14 cellular contexts compared by ENCODE assay signal in genomic region chr20:47678130-47678453, GRCh38.
DNase-seq lines count a peak whose midpoint lies in the region; ATAC-seq, FAIRE-seq and TF ChIP-seq lines count a peak whose summit lies in the region.
"Had no signal": no experiment of that assay in that cellular context is flagged by ENCODE, and none has a peak within 500 bp of the region (broad histone marks: within the 10 kb centered on the region; RNA-seq: fewer than 3 reads in every experiment).

No MANE protein-coding gene starts in this region.

- H3K79me2 ChIP-seq in HepG2 (ENCODE audit: insufficient read depth, low read length), result no peaks in the 10 kb centered on the region
- no peaks in the 10 kb centered on the region for H3K79me2 ChIP-seq in K562 (ENCODE audit: control insufficient read depth, insufficient read depth, low read length)

- POLR2A ChIA-PET in HepG2 (lab: Yijun Ruan, JAX), result no interaction called here
- POLR2A ChIA-PET in K562 (lab: Yijun Ruan, JAX), result interaction anchor here (0.7 to 1.0 kb wide), 2 partner anchors 8 to 382 kb away, joined by 3 to 4 read pairs; no protein-coding TSS in a partner anchor

- no peak for TF ChIP-seq RAD21 in HepG2 (CRISPR knock-in tag; IDR thresholded peaks at IDR 0.05)
- no peak for TF ChIP-seq RAD21 in K562 (CRISPR knock-in tag; conservative IDR thresholded peaks at IDR 0.05 in 1 of 2, IDR thresholded peaks at IDR 0.05 in 1 of 2)

- CTCF ChIA-PET in HepG2 (lab: Yijun Ruan, JAX; ENCODE audit: low intra/inter-chr PET ratio, low total read pairs) (interaction anchor here (1.0 to 3.2 kb wide), 8 partner anchors 14 to 943 kb away, joined by 3 to 40 read pairs (median 4); no protein-coding TSS in a partner anchor), K562 (lab: Yijun Ruan, JAX; ENCODE audit: low intra/inter-chr PET ratio) (interaction anchor here (1.2 to 3.7 kb wide), 2 partner anchors 13 to 943 kb away, joined by 4 to 22 read pairs; no protein-coding TSS in a partner anchor)

- H3K36me3 Mint-ChIP-seq in HFFc6 (ENCODE audit: low read depth) (no peaks in the 10 kb centered on the region), type B pancreatic cell (peaks cover 5% of the 10 kb centered on the region)

- H3K27me3 ChIP-seq in HepG2 (ENCODE audit: control insufficient read depth in 1 of 2, insufficient read depth in 2 of 2, low read length in 2 of 2), result no peaks in the 10 kb centered on the region
- no peaks in the 10 kb centered on the region for H3K27me3 ChIP-seq in right lobe of liver
- peaks cover 28 to 84% of the 10 kb centered on the region in 2 experiments; a peak in 4 of 5 replicates for H3K27me3 ChIP-seq in K562 (ENCODE audit: control insufficient read depth in 2 of 2, insufficient read depth in 2 of 2, low read length in 2 of 2)

- no peak overlapping the region for H3K4me3 ChIP-seq in HepG2 (replicated peaks in 1 of 3; ENCODE audit: insufficient read depth in 1 of 3, low read depth in 2 of 3, low read length in 3 of 3)
- no peak overlapping the region for H3K4me3 ChIP-seq in right lobe of liver
- no peak overlapping the region for H3K4me3 ChIP-seq in K562
- H3K4me3 ChIP-seq: HAP-1, SK-N-MC had no signal

- H3K27ac ChIP-seq in HepG2 (ENCODE audit: extremely low read length, insufficient read depth, low read length) (no peak overlapping the region), right lobe of liver (no peak overlapping the region), K562 (ENCODE audit: extremely low read depth, low read depth, low read length) (no peak overlapping the region)
- H3K27ac ChIP-seq: SK-N-MC had no signal

- H3K9me3 Mint-ChIP-seq in HFFc6, result no peaks in the 10 kb centered on the region
- H3K9me3 Mint-ChIP-seq in type B pancreatic cell, result no peaks in the 10 kb centered on the region

- no peaks in the 10 kb centered on the region for H3K9me1 ChIP-seq in K562 (ENCODE audit: control insufficient read depth, insufficient read depth, low read length)

- H3K4me3 Mint-ChIP-seq in HFFc6 (no peak overlapping the region), type B pancreatic cell (no peak overlapping the region)

- intact Hi-C loops in HepG2 (cut with micrococcal nuclease; ENCODE audit: unreplicated experiment) (loop anchor here (1.0 to 5.0 kb wide), 3 partner anchors 49 to 943 kb away; no protein-coding TSS in a partner anchor), right lobe of liver (cut with DNase I) (loop anchor here in 1 of 2 donors (10.0 kb wide), 1 partner anchor 107 kb away; the partner anchor contains the start of gene SULF2), K562 (cut with micrococcal nuclease) (loop anchor here (5.0 kb wide), 2 partner anchors 49 to 944 kb away; no protein-coding TSS in a partner anchor), left colon (cut with DNase I, micrococcal nuclease) (no loop called here)

- TF ChIP-seq CTCF in HepG2 (CRISPR knock-in tag; IDR thresholded peaks at IDR 0.05) (no peak), right lobe of liver (IDR thresholded peaks at IDR 0.05) (no peak), HFFc6 (IDR thresholded peaks at IDR 0.05) (peak; percentile 57; the same call in 1 of the 2 replicates), K562 (IDR thresholded peaks at IDR 0.05 in 2 of 3, conservative IDR thresholded peaks at IDR 0.05 in 1 of 3; ENCODE audit: insufficient read depth in 2 of 3, low read depth in 1 of 3, low read length in 3 of 3) (0 out of 6 replicates have a peak, but pooled peaks of 1 of the 3 experiments have one; percentile 24), type B pancreatic cell (conservative IDR thresholded peaks at IDR 0.05) (no peak)

- 0 out of 2 replicates have a peak, but pooled peaks cover 5% of the 10 kb centered on the region for H3K4me1 Mint-ChIP-seq in HFFc6 (ENCODE audit: low read depth)
- H3K4me1 Mint-ChIP-seq in type B pancreatic cell (ENCODE audit: unreplicated experiment), result peaks cover 6% of the 10 kb centered on the region

- H3K9me3 ChIP-seq in HepG2 (ENCODE audit: low read length) (no peaks in the 10 kb centered on the region), right lobe of liver (no peaks in the 10 kb centered on the region), K562 (replicated peaks; ENCODE audit: control insufficient read depth, insufficient read depth, low read depth, low read length) (no peaks in the 10 kb centered on the region)
- H3K9me3 ChIP-seq: HAP-1 had no signal

- H4K20me1 ChIP-seq in HepG2 (ENCODE audit: insufficient read depth, low read length) (no peaks in the 10 kb centered on the region), K562 (replicated peaks; ENCODE audit: control insufficient read depth, insufficient read depth, low read length) (peaks cover 13% of the 10 kb centered on the region)

- in situ Hi-C loops in HepG2 (cut with HindIII; ENCODE audit: extremely low pct_ligation_motif_present, low pct_unique_long_range_greater_than_20kb) (loop anchor here (5.0 kb wide), 1 partner anchor 34 kb away; no protein-coding TSS in a partner anchor), K562 (cut with MboI) (no loop called here)

- no peak overlapping the region for H2AFZ ChIP-seq in HepG2 (ENCODE audit: low read length)
- no peak overlapping the region for H2AFZ ChIP-seq in K562 (ENCODE audit: low read depth, low read length)

- BruUV-seq in HepG2 (replicated peaks; lab: Mats Ljungman, UMichigan) (no TSS peak), K562 (replicated peaks; lab: Mats Ljungman, UMichigan) (no TSS peak)

- TF ChIP-seq EP300 in HepG2 (IDR thresholded peaks at IDR 0.05; ENCODE audit: low read depth in 2 of 2, low read length in 2 of 2) (no peak), HepG2 (CRISPR knock-in tag; IDR thresholded peaks at IDR 0.05; ENCODE audit: borderline replicate concordance) (no peak), K562 (IDR thresholded peaks at IDR 0.05; ENCODE audit: low read length) (no peak)

- H3K36me3 ChIP-seq in HepG2 (replicated peaks in 1 of 2; ENCODE audit: control insufficient read depth in 1 of 2, insufficient read depth in 2 of 2, low read length in 2 of 2), result no peaks in the 10 kb centered on the region
- peaks cover 0 to 3% (median 0%) of the 10 kb centered on the region in 4 donors for H3K36me3 ChIP-seq in right lobe of liver
- H3K36me3 ChIP-seq in K562 (ENCODE audit: control insufficient read depth, insufficient read depth, low read length), result no peaks in the 10 kb centered on the region
- H3K36me3 ChIP-seq: HAP-1 had no signal

- 76% methylated on average over 7 of the region's 7 CpGs for WGBS in HepG2 (ENCODE audit: low lambda C conversion rate)
- 75% methylated on average over 4 of the region's 7 CpGs for WGBS in right lobe of liver (ENCODE audit: insufficient coverage, low coverage, low lambda C conversion rate, missing lambda C conversion rate)
- WGBS in K562 (ENCODE audit: insufficient coverage, low coverage, missing lambda C conversion rate), result 13% methylated on average over 7 of the region's 7 CpGs

- H3K9ac ChIP-seq in HepG2 (ENCODE audit: insufficient read depth, low read depth, low read length) (no peak overlapping the region), K562 (ENCODE audit: insufficient read depth in 1 of 2, low read depth in 2 of 2, low read length in 2 of 2) (no peak overlapping the region)

- no peak overlapping the region for H3K4me2 ChIP-seq in HepG2 (ENCODE audit: low read depth, low read length)
- no peak overlapping the region for H3K4me2 ChIP-seq in K562 (ENCODE audit: insufficient read depth, low read length)

- H3K27me3 Mint-ChIP-seq in HFFc6 (ENCODE audit: insufficient read depth) (peaks cover 14% of the 10 kb centered on the region), type B pancreatic cell (no peaks in the 10 kb centered on the region)

- TF ChIP-seq POLR2A in HepG2 (IDR thresholded peaks at IDR 0.05; ENCODE audit: insufficient read depth in 1 of 2, low read depth in 2 of 2, low read length in 2 of 2), result no peak
- TF ChIP-seq POLR2A in right lobe of liver (IDR thresholded peaks at IDR 0.05), result no peak
- TF ChIP-seq POLR2A in K562 (conservative IDR thresholded peaks at IDR 0.05), result no peak

- DNase-seq in HepG2 (ENCODE audit: low spot score), result no peak
- no peak for DNase-seq in right lobe of liver
- DNase-seq in HFFc6, result no peak
- DNase-seq in K562 (ENCODE audit: extremely low read depth in 1 of 4, low spot score in 3 of 4), result no peak
- DNase-seq in type B pancreatic cell (ENCODE audit: extremely low spot score, unreplicated experiment), result no peak
- DNase-seq in germinal center (ENCODE audit: low spot score), result no peak
- no peak for DNase-seq in NCI-H2227 treated with DMSO at 0.1 percent for 48 hours (lab: John Stamatoyannopoulos, UW)
- DNase-seq in left colon, result no peak
- DNase-seq: DMS 273 treated with DMSO at 0.1 percent for 48 hours, GDM1, NCI-H524 treated with DMSO at 0.1 percent for 48 hours had no signal

- ATAC-seq in HepG2 (no peak), right lobe of liver (no peak), K562 (no peak), left colon (no peak)

- no peak overlapping the region for H3K27ac Mint-ChIP-seq in HFFc6
- peak overlapping the region; percentile 39 for H3K27ac Mint-ChIP-seq in type B pancreatic cell

- peaks cover 40% of the 10 kb centered on the region for H3K4me1 ChIP-seq in HepG2 (ENCODE audit: insufficient read depth, low read length)
- no peaks in the 10 kb centered on the region for H3K4me1 ChIP-seq in right lobe of liver
- H3K4me1 ChIP-seq in K562 (replicated peaks in 1 of 2; ENCODE audit: control insufficient read depth in 2 of 2, insufficient read depth in 2 of 2, low read length in 2 of 2), result peaks cover 0 to 13% of the 10 kb centered on the region in 2 experiments; a peak in 2 of 5 replicates
- H3K4me1 ChIP-seq: HAP-1 had no signal

- FAIRE-seq in HepG2 (lab: Jason Lieb, UNC), result no peak
- no peak for FAIRE-seq in K562 (lab: Jason Lieb, UNC)
- FAIRE-seq: RCC 7860 had no signal

TF ChIP-seq in HepG2, 621 proteins besides CTCF, POLR2A, EP300 and RAD21 (continues in another document):
- TF ChIP-seq ZBTB7A (CRISPR knock-in tag; IDR thresholded peaks at IDR 0.05) (peak; percentile 33; the same call in 1 of the 2 replicates), ZNF207 (IDR thresholded peaks at IDR 0.05; ENCODE audit: borderline replicate concordance) (no peak), JARID2 (CRISPR knock-in tag; IDR thresholded peaks at IDR 0.05; ENCODE audit: insufficient replicate concordance) (peak; percentile 4), ZNF740 (CRISPR knock-in tag; IDR thresholded peaks at IDR 0.05) (0 out of 2 replicates have a peak, but pooled peaks have one; percentile 3)

TF ChIP-seq in K562, 482 proteins besides CTCF, POLR2A, EP300 and RAD21 (continues in another document):
- TF ChIP-seq PKNOX1 (IDR thresholded peaks at IDR 0.05) (0 out of 2 replicates have a peak, but pooled peaks have one; percentile 11), ZNF212 (CRISPR knock-in tag; IDR thresholded peaks at IDR 0.05) (no peak), ETV5 (CRISPR knock-in tag; IDR thresholded peaks at IDR 0.05; ENCODE audit: low read depth) (0 out of 2 replicates have a peak, but pooled peaks have one; percentile 8)

Comparison
In these comparisons a context has a peak if more than half of its experiments do, and no peak if none do; other contexts are left out.
1. intact Hi-C loops: an anchor here in HepG2 (1.0 to 5.0 kb wide) and K562 (5.0 kb wide); none called in left colon.
2. Of the 241 proteins assayed by ChIP-seq in both HepG2 and K562: peak only in HepG2: DNMT1, SMAD1, ZBTB7A and ZNF740; only in K562: ATF7 and ETV5; in both: none; in neither: 234; mixed calls (peak in some experiments, not most) for 1.